Comparison of ENCODE assay signal across 16 cellular contexts in the genomic region with DNA sequence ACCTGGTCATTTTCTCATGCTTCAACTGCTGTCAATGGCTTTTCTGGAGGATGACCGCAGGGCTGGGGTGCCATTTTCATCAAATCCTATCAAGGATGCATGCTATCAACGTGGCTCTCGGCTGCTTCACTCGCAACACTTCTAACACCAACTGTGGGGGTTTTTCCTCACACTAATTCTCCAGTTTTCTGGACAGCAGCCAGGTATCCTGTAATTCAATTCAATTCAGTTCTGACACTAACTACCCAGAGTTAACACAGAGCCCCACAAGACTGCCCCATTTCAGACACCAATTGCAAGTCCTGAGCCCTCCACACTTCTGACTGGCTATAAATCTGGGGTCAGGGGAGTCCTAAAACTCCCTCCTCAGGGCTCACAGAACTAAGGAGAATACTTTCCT.
"Had no signal": no experiment of that assay in that cellular context is flagged by ENCODE, and none has a peak within 500 bp of the region (broad histone marks: within the 10 kb centered on the region; RNA-seq: fewer than 3 reads in every experiment).

No MANE protein-coding gene starts in this region.

- ATAC-seq: naive thymus-derived CD8-positive, alpha-beta T cell; upper lobe of right lung had no signal

- H3K4me3 Mint-ChIP-seq: activated CD4-positive, alpha-beta T cell treated with anti-CD3 and anti-CD28 coated beads for 36 hours; activated CD8-positive, alpha-beta T cell treated with anti-CD3 and anti-CD28 coated beads for 36 hours; activated naive CD8-positive, alpha-beta T cell treated with anti-CD3 and anti-CD28 coated beads for 36 hours; activated T-cell treated with anti-CD3 and anti-CD28 coated beads, Interleukin-2, amount 50 U/mL, for 72 hours; naive thymus-derived CD8-positive, alpha-beta T cell had no signal

- H3K9me3 ChIP-seq: gastrocnemius medialis, sigmoid colon, upper lobe of right lung had no signal

- H3K27ac Mint-ChIP-seq: activated CD4-positive, alpha-beta T cell treated with anti-CD3 and anti-CD28 coated beads for 36 hours; activated CD8-positive, alpha-beta T cell treated with anti-CD3 and anti-CD28 coated beads for 36 hours; activated naive CD8-positive, alpha-beta T cell treated with anti-CD3 and anti-CD28 coated beads for 36 hours; activated T-cell treated with anti-CD3 and anti-CD28 coated beads, Interleukin-2, amount 50 U/mL, for 72 hours; naive thymus-derived CD8-positive, alpha-beta T cell had no signal

- H3K27ac ChIP-seq: upper lobe of right lung had no signal

- DNase-seq: activated CD8-positive, alpha-beta memory T cell treated with anti-CD3 and anti-CD28 coated beads, Interleukin-2, amount 50 U/mL, for 4 hours; activated gamma-delta T cell treated with Interleukin-2 at 50 U/mL for 16 hours; gastrocnemius medialis; kidney glomerular epithelial cell; naive thymus-derived CD8-positive, alpha-beta T cell; sigmoid colon; stimulated activated CD4-positive, alpha-beta T cell treated with anti-CD3 and anti-CD28 coated beads, Interleukin-12 subunit alpha, Interleukin-12 subunit beta, amount 100 ng/mL, for 4 hours; stimulated activated naive CD8-positive, alpha-beta T cell treated with anti-CD3 and anti-CD28 coated beads, Interleukin-15, Interleukin-2, amounts not matched to agents 100 U/mL and 50 U/mL, for 24 hours; T-helper 9 cell; upper lobe of right lung had no signal

- H3K36me3 ChIP-seq: gastrocnemius medialis, sigmoid colon, upper lobe of right lung had no signal

- H3K27me3 ChIP-seq: gastrocnemius medialis, sigmoid colon, upper lobe of right lung had no signal

- H3K9me3 Mint-ChIP-seq: activated CD8-positive, alpha-beta T cell treated with anti-CD3 and anti-CD28 coated beads for 36 hours; activated naive CD8-positive, alpha-beta T cell treated with anti-CD3 and anti-CD28 coated beads for 36 hours; activated T-cell treated with anti-CD3 and anti-CD28 coated beads, Interleukin-2, amount 50 U/mL, for 72 hours; naive thymus-derived CD8-positive, alpha-beta T cell had no signal

- H3K4me3 ChIP-seq: gastrocnemius medialis, sigmoid colon, upper lobe of right lung had no signal

- FAIRE-seq: bronchial epithelial cell, endometrium had no signal

- H3K36me3 Mint-ChIP-seq: activated naive CD8-positive, alpha-beta T cell treated with anti-CD3 and anti-CD28 coated beads for 36 hours; naive thymus-derived CD8-positive, alpha-beta T cell had no signal
